In the genomic region with DNA sequence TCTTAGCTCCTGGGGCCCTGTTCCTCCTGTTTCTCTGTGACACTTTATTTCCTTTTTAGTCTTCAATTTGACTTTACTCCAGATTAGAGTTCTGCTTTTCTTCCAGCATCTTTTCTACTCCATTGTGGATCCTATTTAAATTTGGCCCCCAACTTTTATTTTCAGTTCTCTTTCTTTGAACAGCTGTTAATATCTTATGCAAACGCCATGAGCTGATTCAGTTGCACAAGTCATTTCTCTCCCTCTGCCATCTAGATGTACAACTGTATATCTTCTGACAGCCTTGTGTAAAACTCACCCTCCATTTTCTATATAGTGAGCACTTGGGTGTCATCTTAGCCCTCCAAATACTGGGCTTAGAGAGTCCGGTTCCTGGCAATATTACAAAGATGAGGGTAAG, we compare ENCODE assay signal across 20 cellular contexts. TPM values are rescaled to one million over a fixed set of nuclear protein-coding genes. Genes with fewer than 3 reads are reported as not detected.
DNase-seq lines count a peak whose midpoint lies in the region; ATAC-seq and TF ChIP-seq lines count a peak whose summit lies in the region.
"Had no signal": no experiment of that assay in that cellular context is flagged by ENCODE, and none has a peak within 500 bp of the region (broad histone marks: within the 10 kb centered on the region; RNA-seq: fewer than 3 reads in every experiment).

No MANE protein-coding gene starts in this region.

- no peak overlapping the region for H3K27ac Mint-ChIP-seq in activated CD4-positive, alpha-beta T cell treated with anti-CD3 and anti-CD28 coated beads for 36 hours

- peak; percentile 69 for ATAC-seq in GM18498 (IDR thresholded peaks at IDR 0.05; ENCODE audit: unreplicated experiment)
- ATAC-seq in GM19463 (IDR thresholded peaks at IDR 0.05; ENCODE audit: unreplicated experiment), result peak; percentile 65
- peak; percentile 70 for ATAC-seq in HG03103 (IDR thresholded peaks at IDR 0.05; ENCODE audit: low read depth, unreplicated experiment)
- ATAC-seq in activated CD4-positive, alpha-beta T cell treated with anti-CD3 and anti-CD28 coated beads for 36 hours, result no peak
- ATAC-seq: SK-N-SH treated with all-trans-retinoic acid at 6 μM for 48 hours had no signal

- no peak for TF ChIP-seq CTCF in VCaP (conservative IDR thresholded peaks at IDR 0.05)

- 0 out of 2 replicates have a peak overlapping the region, but pooled peaks have one; percentile 2 for H3K27ac ChIP-seq in VCaP
- H3K27ac ChIP-seq: right lobe of liver, transverse colon had no signal

- POLR2A ChIA-PET in activated CD4-positive, alpha-beta T cell treated with anti-CD3 and anti-CD28 coated beads for 36 hours (lab: Charles Lee), result no interaction called here

- CTCF ChIA-PET in activated CD4-positive, alpha-beta T cell treated with anti-CD3 and anti-CD28 coated beads for 36 hours (lab: Charles Lee), result no interaction called here

- no peaks in the 10 kb centered on the region for H3K36me3 Mint-ChIP-seq in activated CD4-positive, alpha-beta T cell treated with anti-CD3 and anti-CD28 coated beads for 36 hours (ENCODE audit: low read depth)
- H3K36me3 Mint-ChIP-seq: IgD-negative memory B cell had no signal

- peaks cover 4% of the 10 kb centered on the region for H3K27me3 Mint-ChIP-seq in activated CD4-positive, alpha-beta T cell treated with anti-CD3 and anti-CD28 coated beads for 36 hours
- H3K27me3 Mint-ChIP-seq: IgD-negative memory B cell had no signal

- no peaks in the 10 kb centered on the region for H3K9me3 Mint-ChIP-seq in activated CD4-positive, alpha-beta T cell treated with anti-CD3 and anti-CD28 coated beads for 36 hours (ENCODE audit: low read depth)
- H3K9me3 Mint-ChIP-seq: IgD-negative memory B cell had no signal

- H3K4me1 Mint-ChIP-seq in activated CD4-positive, alpha-beta T cell treated with anti-CD3 and anti-CD28 coated beads for 36 hours, result no peaks in the 10 kb centered on the region

- intact Hi-C loops in activated CD4-positive, alpha-beta T cell treated with anti-CD3 and anti-CD28 coated beads for 36 hours (cut with DNase I, micrococcal nuclease), result no loop called here

- no peak for DNase-seq in activated T-cell treated with anti-CD3 and anti-CD28 coated beads for 4 hours
- DNase-seq in superior temporal gyrus (ENCODE audit: extremely low spot score), result no peak
- DNase-seq in activated CD4-positive, alpha-beta T cell treated with anti-CD3 and anti-CD28 coated beads for 36 hours, result no peak
- DNase-seq in SKM-1 (lab: John Stamatoyannopoulos, UW; ENCODE audit: unreplicated experiment), result no peak
- DNase-seq: amygdala; Caco-2; mammary epithelial cell; NCI-H1105 treated with DMSO at 0.1 percent for 48 hours; NCI-H345; OCI-M1; right lobe of liver; stimulated activated CD4-positive, alpha-beta T cell treated with anti-CD3 and anti-CD28 coated beads, Interleukin-2, amount 100 ng/mL, for 48 hours; transverse colon had no signal

- no peak overlapping the region for H3K4me3 Mint-ChIP-seq in activated CD4-positive, alpha-beta T cell treated with anti-CD3 and anti-CD28 coated beads for 36 hours
- H3K4me3 Mint-ChIP-seq: IgD-negative memory B cell had no signal

RNA-seq across cellular contexts. Expression of a gene that starts 42.2 kb away (rescaled TPM):
- total RNA-seq in activated CD4-positive, alpha-beta T cell treated with anti-CD3 and anti-CD28 coated beads for 36 hours, result under 1 TPM in 1 of 2 experiments, not detected in 1; 0.14 TPM
- total RNA-seq: glomerular endothelial cell had no signal

RNA-seq across cellular contexts. Expression of a gene that starts 42.5 kb away (rescaled TPM):
- 1 to 10 TPM; 6.4 to 7.2 TPM for total RNA-seq in activated CD4-positive, alpha-beta T cell treated with anti-CD3 and anti-CD28 coated beads for 36 hours
